29 cellular contexts compared by ENCODE assay signal in the genomic region with DNA sequence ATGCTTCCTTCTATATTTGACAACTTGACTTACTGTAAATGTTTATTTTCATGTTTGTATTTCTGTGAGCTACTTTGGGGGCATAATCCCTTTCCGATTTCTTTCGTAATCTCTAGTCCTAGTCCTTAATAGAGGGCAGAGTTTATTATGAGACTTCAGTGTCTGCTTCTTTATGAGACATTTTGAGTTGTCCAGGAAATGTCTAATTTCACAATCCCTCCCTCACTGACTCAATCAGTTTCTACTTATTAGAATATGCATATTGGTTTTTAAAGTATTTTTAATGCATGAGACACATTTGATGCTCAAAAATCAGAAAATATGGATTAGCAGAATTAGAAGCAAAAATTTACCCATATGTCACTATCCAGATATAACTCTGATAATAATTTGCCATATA.
"Had no signal": no experiment of that assay in that cellular context is flagged by ENCODE, and none has a peak within 500 bp of the region (broad histone marks: within the 10 kb centered on the region; RNA-seq: fewer than 3 reads in every experiment).

No MANE protein-coding gene starts in this region.

- H3K4me3 Mint-ChIP-seq: activated CD4-positive, alpha-beta memory T cell treated with anti-CD3 and anti-CD28 coated beads for 36 hours; activated T-cell treated with anti-CD3 and anti-CD28 coated beads, Interleukin-2, amount 50 U/mL, for 72 hours; naive thymus-derived CD4-positive, alpha-beta T cell; neural progenitor cell; T-helper 1 cell treated with Interleukin-12 subunit alpha and Interleukin-12 subunit beta and Interleukin-4 antibody, amounts not matched to agents 30 μg/mL and 1 μg/mL, for 36 hours had no signal

- FAIRE-seq: colon, endothelial cell of umbilical vein had no signal

- H3K27ac Mint-ChIP-seq: activated CD4-positive, alpha-beta memory T cell treated with anti-CD3 and anti-CD28 coated beads for 36 hours; activated T-cell treated with anti-CD3 and anti-CD28 coated beads, Interleukin-2, amount 50 U/mL, for 72 hours; naive thymus-derived CD4-positive, alpha-beta T cell; neural progenitor cell; progenitor cell of endocrine pancreas; T-helper 1 cell treated with Interleukin-12 subunit alpha and Interleukin-12 subunit beta and Interleukin-4 antibody, amounts not matched to agents 30 μg/mL and 1 μg/mL, for 36 hours had no signal

- H3K4me1 Mint-ChIP-seq: naive thymus-derived CD4-positive, alpha-beta T cell had no signal

- H3K27me3 Mint-ChIP-seq: activated CD4-positive, alpha-beta memory T cell treated with anti-CD3 and anti-CD28 coated beads for 36 hours; naive thymus-derived CD4-positive, alpha-beta T cell; progenitor cell of endocrine pancreas had no signal

- DNase-seq: activated CD4-positive, alpha-beta memory T cell treated with anti-CD3 and anti-CD28 coated beads for 36 hours; activated CD4-positive, alpha-beta T cell treated with anti-CD3 and anti-CD28 coated beads for 4 hours; activated CD4-positive, CD25-positive, alpha-beta regulatory T cell; activated gamma-delta T cell; activated naive CD4-positive, alpha-beta T cell treated with anti-CD3 and anti-CD28 coated beads, Interleukin-2, amount 50 U/mL, for 16 hours; activated T-cell treated with anti-CD3 and anti-CD28 coated beads, Interleukin-2, amount 50 U/mL, for 72 hours; brain microvascular endothelial cell; central memory CD4-positive, alpha-beta T cell; effector memory CD4-positive, alpha-beta T cell; foreskin keratinocyte; kidney glomerular epithelial cell; left lung; naive thymus-derived CD4-positive, alpha-beta T cell; retina; spleen; stimulated activated CD4-positive, alpha-beta T cell treated with anti-CD3 and anti-CD28 coated beads, Interleukin-4, amount 100 ng/mL, for 1 hour; stimulated activated naive CD4-positive, alpha-beta T cell; T1000; testis; trophoblast cell; uterus had no signal

- H3K4me3 ChIP-seq: ascending aorta, esophagus muscularis mucosa, left lung, lung, neural progenitor cell, spleen, testis, uterus had no signal

- ATAC-seq: activated T-cell treated with anti-CD3 and anti-CD28 coated beads, Interleukin-2, amount 50 U/mL, for 72 hours; foreskin keratinocyte; left lung; naive thymus-derived CD4-positive, alpha-beta T cell had no signal
